8 cellular contexts compared by ENCODE assay signal in genomic region chr5:178460598-178461425, GRCh38.
DNase-seq lines count a peak whose midpoint lies in the region; ATAC-seq and TF ChIP-seq lines count a peak whose summit lies in the region.

No MANE protein-coding gene starts in this region.

- H4K20me1 ChIP-seq in KMS-11 (ENCODE audit: insufficient read depth): no peaks in the 10 kb centered on the region

- H3K36me3 ChIP-seq in KMS-11 (ENCODE audit: insufficient read depth) (no peaks in the 10 kb centered on the region), mesendoderm (ENCODE audit: control insufficient read depth, insufficient read depth, low read length) (no peaks in the 10 kb centered on the region)

- H4K8ac ChIP-seq in mesendoderm (ENCODE audit: low read depth, low read length): no peak overlapping the region

- no peak for DNase-seq in AG04450 (ENCODE audit: low read depth, low spot score)
- DNase-seq in activated CD4-positive, alpha-beta T cell treated with anti-CD3 and anti-CD28 coated beads for 36 hours: peak; percentile 76
- peak; percentile 9 for DNase-seq in effector CD4-positive, alpha-beta T cell
- peak; percentile 86 for DNase-seq in mesendoderm
- DNase-seq in stimulated activated naive CD8-positive, alpha-beta T cell treated with anti-CD3 and anti-CD28 coated beads, Interleukin-15, amount 100 ng/mL, for 72 hours: peak; percentile 48 to 60
- no peak for DNase-seq in NCI-H510A treated with DMSO at 0.1 percent for 48 hours (lab: John Stamatoyannopoulos, UW)

- H3K9me3 Mint-ChIP-seq in activated CD4-positive, alpha-beta T cell treated with anti-CD3 and anti-CD28 coated beads for 36 hours (ENCODE audit: low read depth): no peaks in the 10 kb centered on the region
- H3K9me3 Mint-ChIP-seq in stimulated activated naive CD8-positive, alpha-beta T cell treated with anti-CD3 and anti-CD28 coated beads, Interleukin-15, amount 100 ng/mL, for 72 hours: no peaks in the 10 kb centered on the region

- H3K79me2 ChIP-seq in KMS-11 (ENCODE audit: insufficient read depth, low read depth) (no peaks in the 10 kb centered on the region), mesendoderm (ENCODE audit: control insufficient read depth, insufficient read depth, low read length) (no peaks in the 10 kb centered on the region)

- no peak overlapping the region for H3K4ac ChIP-seq in mesendoderm (ENCODE audit: low read depth, low read length)

- H3K18ac ChIP-seq in mesendoderm (ENCODE audit: low read length): no peak overlapping the region

- TF ChIP-seq CTCF in AG04450 (IDR thresholded peaks at IDR 0.05; ENCODE audit: low read depth, low read length) (peak; percentile 35), KMS-11 (conservative IDR thresholded peaks at IDR 0.05; ENCODE audit: low read depth, low read length) (peak; percentile 60)

- H2AK5ac ChIP-seq in mesendoderm (ENCODE audit: low read length): no peak overlapping the region

- H3K4me1 ChIP-seq in KMS-11 (ENCODE audit: low read depth, poor library complexity, severe bottlenecking): no peaks in the 10 kb centered on the region
- H3K4me1 ChIP-seq in mesendoderm (ENCODE audit: control insufficient read depth, low read depth, low read length): no peaks in the 10 kb centered on the region

- H3K4me3 Mint-ChIP-seq in activated CD4-positive, alpha-beta T cell treated with anti-CD3 and anti-CD28 coated beads for 36 hours: no peak overlapping the region
- no peak overlapping the region for H3K4me3 Mint-ChIP-seq in stimulated activated naive CD8-positive, alpha-beta T cell treated with anti-CD3 and anti-CD28 coated beads, Interleukin-15, amount 100 ng/mL, for 72 hours

- H3K4me1 Mint-ChIP-seq in activated CD4-positive, alpha-beta T cell treated with anti-CD3 and anti-CD28 coated beads for 36 hours: no peaks in the 10 kb centered on the region
- H3K4me1 Mint-ChIP-seq in stimulated activated naive CD8-positive, alpha-beta T cell treated with anti-CD3 and anti-CD28 coated beads, Interleukin-15, amount 100 ng/mL, for 72 hours: no peaks in the 10 kb centered on the region

- H3K9me3 ChIP-seq in AG04450 (ENCODE audit: control insufficient read depth, insufficient read depth, low read length): peaks cover 38% of the 10 kb centered on the region

- H2BK120ac ChIP-seq in mesendoderm (ENCODE audit: low read depth, low read length): no peak overlapping the region

- POLR2A ChIA-PET in AG04450 (lab: Yijun Ruan, JAX): no interaction called here
- POLR2A ChIA-PET in activated CD4-positive, alpha-beta T cell treated with anti-CD3 and anti-CD28 coated beads for 36 hours (lab: Charles Lee): interaction anchor here (0.7 kb wide), 1 partner anchor 14 kb away, joined by 3 read pairs; no protein-coding TSS in a partner anchor

- H2BK15ac ChIP-seq in mesendoderm (replicated peaks; ENCODE audit: low read depth): no peak overlapping the region

- no peaks in the 10 kb centered on the region for H3K36me3 Mint-ChIP-seq in activated CD4-positive, alpha-beta T cell treated with anti-CD3 and anti-CD28 coated beads for 36 hours (ENCODE audit: low read depth)

- H3K56ac ChIP-seq in mesendoderm (ENCODE audit: low read length): no peak overlapping the region

- TF ChIP-seq POLR2A in GM18505 (IDR thresholded peaks at IDR 0.05; ENCODE audit: borderline replicate concordance, extremely low read depth, insufficient read depth, insufficient read length): no peak

- H3K23ac ChIP-seq in mesendoderm (ENCODE audit: low read length): no peak overlapping the region

- intact Hi-C loops in activated CD4-positive, alpha-beta T cell treated with anti-CD3 and anti-CD28 coated beads for 36 hours (cut with DNase I, micrococcal nuclease): loop anchor here in 1 of 2 experiments (2.0 kb wide), 1 partner anchor 130 kb away; the partner anchor contains the start of gene COL23A1

- H4K5ac ChIP-seq in mesendoderm (ENCODE audit: low read length): no peak overlapping the region

- H3K9ac ChIP-seq in KMS-11: no peak overlapping the region
- H3K9ac ChIP-seq in mesendoderm (ENCODE audit: low read length): no peak overlapping the region

- CTCF ChIA-PET in AG04450 (lab: Charles Lee): interaction anchor here (0.9 kb wide), 1 partner anchor 8 kb away, joined by 3 read pairs; no protein-coding TSS in a partner anchor
- CTCF ChIA-PET in activated CD4-positive, alpha-beta T cell treated with anti-CD3 and anti-CD28 coated beads for 36 hours (lab: Charles Lee): interaction anchor here (0.5 to 2.5 kb wide), 17 partner anchors 9 to 883 kb away, joined by 3 to 20 read pairs (median 3); no protein-coding TSS in a partner anchor

- H3K27ac Mint-ChIP-seq in activated CD4-positive, alpha-beta T cell treated with anti-CD3 and anti-CD28 coated beads for 36 hours: no peak overlapping the region
- H3K27ac Mint-ChIP-seq in stimulated activated naive CD8-positive, alpha-beta T cell treated with anti-CD3 and anti-CD28 coated beads, Interleukin-15, amount 100 ng/mL, for 72 hours: no peak overlapping the region

- no CpG with 5 or more reads among the region's 14 CpGs for WGBS in mesendoderm (ENCODE audit: extremely low coverage, insufficient coverage, low lambda C conversion rate)

- ATAC-seq in GM18505 (IDR thresholded peaks at IDR 0.05; ENCODE audit: unreplicated experiment): peak; percentile 62
- peak; percentile 81 for ATAC-seq in activated CD4-positive, alpha-beta T cell treated with anti-CD3 and anti-CD28 coated beads for 36 hours
- ATAC-seq in stimulated activated naive CD8-positive, alpha-beta T cell treated with anti-CD3 and anti-CD28 coated beads, Interleukin-15, amount 100 ng/mL, for 72 hours: peak; percentile 85

- no peak overlapping the region for H2BK5ac ChIP-seq in mesendoderm (ENCODE audit: low read length)

- H3K79me1 ChIP-seq in mesendoderm (ENCODE audit: low read length): no peaks in the 10 kb centered on the region

- H3K27me3 ChIP-seq in AG04450 (ENCODE audit: control insufficient read depth, insufficient read depth, low read length): no peaks in the 10 kb centered on the region
- peaks cover 2% of the 10 kb centered on the region; the same call in 1 of the 2 replicates for H3K27me3 ChIP-seq in KMS-11 (ENCODE audit: insufficient read depth, low read depth)
- H3K27me3 ChIP-seq in mesendoderm (ENCODE audit: insufficient read depth, low read length, poor library complexity): no peaks in the 10 kb centered on the region

- H3K4me2 ChIP-seq in KMS-11: no peak overlapping the region
- H3K4me2 ChIP-seq in mesendoderm (ENCODE audit: low read length): no peak overlapping the region

- H3K4me3 ChIP-seq in AG04450 (ENCODE audit: low read depth, low read length) (no peak overlapping the region), KMS-11 (IDR thresholded peaks at IDR 0.05; ENCODE audit: insufficient read depth, low read depth, low read length) (no peak overlapping the region), mesendoderm (ENCODE audit: low read length) (no peak overlapping the region)

- no peaks in the 10 kb centered on the region for H3K27me3 Mint-ChIP-seq in activated CD4-positive, alpha-beta T cell treated with anti-CD3 and anti-CD28 coated beads for 36 hours
- no peaks in the 10 kb centered on the region for H3K27me3 Mint-ChIP-seq in stimulated activated naive CD8-positive, alpha-beta T cell treated with anti-CD3 and anti-CD28 coated beads, Interleukin-15, amount 100 ng/mL, for 72 hours

- H2AFZ ChIP-seq in KMS-11 (ENCODE audit: low read depth): no peak overlapping the region

- no peak overlapping the region for H3K27ac ChIP-seq in AG04450 (ENCODE audit: low read depth, low read length)
- H3K27ac ChIP-seq in KMS-11: no peak overlapping the region
- H3K27ac ChIP-seq in mesendoderm (ENCODE audit: low read depth, low read length): no peak overlapping the region

Comparison
In these comparisons a context has a peak if more than half of its experiments do, and no peak if none do; other contexts are left out.
1. DNase-seq: peak in activated CD4-positive, alpha-beta T cell treated with anti-CD3 and anti-CD28 coated beads for 36 hours (single experiment), effector CD4-positive, alpha-beta T cell (single experiment), mesendoderm (single experiment) and stimulated activated naive CD8-positive, alpha-beta T cell treated with anti-CD3 and anti-CD28 coated beads, Interleukin-15, amount 100 ng/mL, for 72 hours (2 of 2); none in AG04450 (single experiment) and NCI-H510A treated with DMSO at 0.1 percent for 48 hours (single experiment).
2. Peak in every context shown above with its lines, with median percentiles within 50 percentile points of each other: ATAC-seq.